Comparison of ENCODE assay signal across 30 cellular contexts in the genomic region with DNA sequence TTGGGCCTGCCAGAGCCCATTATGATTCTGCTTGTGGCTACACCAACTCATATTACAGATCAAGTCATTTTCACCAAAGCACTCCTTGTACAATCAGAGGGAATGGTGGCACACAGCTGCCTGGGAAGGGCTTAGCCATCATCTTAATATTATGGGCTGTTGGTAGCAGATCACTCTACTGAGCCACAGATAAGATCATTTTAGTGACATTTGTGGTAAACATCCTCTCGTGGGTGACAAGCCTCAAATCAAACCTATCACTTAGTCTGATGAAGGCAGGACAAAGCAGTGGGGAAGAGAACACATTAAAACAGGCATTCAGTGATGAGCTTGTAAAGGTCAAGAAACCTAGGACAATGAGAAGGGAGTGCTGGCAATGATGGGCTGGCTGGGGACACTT.
"Had no signal": no experiment of that assay in that cellular context is flagged by ENCODE, and none has a peak within 500 bp of the region (broad histone marks: within the 10 kb centered on the region; RNA-seq: fewer than 3 reads in every experiment).

No MANE protein-coding gene starts in this region.

- H3K4me3 Mint-ChIP-seq: naive B cell; naive thymus-derived CD8-positive, alpha-beta T cell; nephron progenitor cell; neural progenitor cell; stimulated activated effector memory CD8-positive, alpha-beta T cell treated with anti-CD3 and anti-CD28 coated beads, Interleukin-12 subunit alpha, Interleukin-12 subunit beta, amount 100 ng/mL, for 72 hours; stimulated activated naive B cell treated with anti-CD40 and anti-IgM and Interleukin-4, amounts not matched to agents 10 μg/mL and 1 μg/mL and 100 μg/mL, for 72 hours; stimulated activated naive CD8-positive, alpha-beta T cell treated with anti-CD3 and anti-CD28 coated beads, Interleukin-15, Interleukin-2, amounts not matched to agents 100 ng/mL and 50 ng/mL, for 24 hours; type B pancreatic cell had no signal

- H3K36me3 Mint-ChIP-seq: naive B cell; naive thymus-derived CD8-positive, alpha-beta T cell; neural progenitor cell; stimulated activated effector memory CD8-positive, alpha-beta T cell treated with anti-CD3 and anti-CD28 coated beads, Interleukin-12 subunit alpha, Interleukin-12 subunit beta, amount 100 ng/mL, for 72 hours; stimulated activated naive B cell treated with anti-CD40 and anti-IgM and Interleukin-4, amounts not matched to agents 10 μg/mL and 1 μg/mL and 100 μg/mL, for 72 hours; type B pancreatic cell had no signal

- ATAC-seq: naive thymus-derived CD8-positive, alpha-beta T cell; psoas muscle; right cardiac atrium; right lobe of liver; stimulated activated effector memory CD8-positive, alpha-beta T cell treated with anti-CD3 and anti-CD28 coated beads, Interleukin-12 subunit alpha, Interleukin-12 subunit beta, amount 100 ng/mL, for 72 hours; stimulated activated naive B cell treated with anti-CD40 and anti-IgM and Interleukin-4, amounts not matched to agents 10 μg/mL and 1 μg/mL and 100 μg/mL, for 72 hours; upper lobe of right lung had no signal

- H3K27ac Mint-ChIP-seq: naive B cell; naive thymus-derived CD8-positive, alpha-beta T cell; nephron progenitor cell; neural progenitor cell; progenitor cell of endocrine pancreas; stimulated activated effector memory CD8-positive, alpha-beta T cell treated with anti-CD3 and anti-CD28 coated beads, Interleukin-12 subunit alpha, Interleukin-12 subunit beta, amount 100 ng/mL, for 72 hours; stimulated activated naive B cell treated with anti-CD40 and anti-IgM and Interleukin-4, amounts not matched to agents 10 μg/mL and 1 μg/mL and 100 μg/mL, for 72 hours; stimulated activated naive CD8-positive, alpha-beta T cell treated with anti-CD3 and anti-CD28 coated beads, Interleukin-15, Interleukin-2, amounts not matched to agents 100 ng/mL and 50 ng/mL, for 24 hours; type B pancreatic cell had no signal

- H3K36me3 ChIP-seq: neural progenitor cell, ovary, right lobe of liver, suprapubic skin, tibial artery, transverse colon, upper lobe of right lung, uterus had no signal

- H3K9ac ChIP-seq: neural progenitor cell, parathyroid adenoma had no signal

- H3K79me2 ChIP-seq: parathyroid adenoma had no signal

- H3K9me3 Mint-ChIP-seq: neural progenitor cell; stimulated activated effector memory CD8-positive, alpha-beta T cell treated with anti-CD3 and anti-CD28 coated beads, Interleukin-12 subunit alpha, Interleukin-12 subunit beta, amount 100 ng/mL, for 72 hours; stimulated activated naive CD8-positive, alpha-beta T cell treated with anti-CD3 and anti-CD28 coated beads, Interleukin-15, Interleukin-2, amounts not matched to agents 100 ng/mL and 50 ng/mL, for 24 hours; type B pancreatic cell had no signal

- H2AFZ ChIP-seq: neural progenitor cell, parathyroid adenoma had no signal

- H3K4me3 ChIP-seq: neural progenitor cell, ovary, psoas muscle, right lobe of liver, skin epidermis, smooth muscle cell, suprapubic skin, testis, tibial artery, transverse colon, upper lobe of right lung, uterus had no signal

- H3K9me3 ChIP-seq: ovary, right lobe of liver, suprapubic skin, testis, tibial artery, transverse colon, upper lobe of right lung, uterus had no signal

- H3K4me2 ChIP-seq: neural progenitor cell had no signal

- DNase-seq: naive B cell; naive thymus-derived CD8-positive, alpha-beta T cell; nephron progenitor cell; occipital lobe; ovary; posterior cingulate gyrus; psoas muscle; right cardiac atrium; right lobe of liver; stimulated activated CD4-positive, alpha-beta T cell treated with anti-CD3 and anti-CD28 coated beads, Interleukin-15, amount 100 ng/mL, for 24 hours; stimulated activated CD4-positive, alpha-beta T cell treated with anti-CD3 and anti-CD28 coated beads, Interleukin-2, amount 100 ng/mL, for 24 hours; stimulated activated CD4-positive, alpha-beta T cell treated with anti-CD3 and anti-CD28 coated beads, Interleukin-2, amount 100 ng/mL, for 48 hours; stimulated activated CD4-positive, alpha-beta T cell treated with anti-CD3 and anti-CD28 coated beads, Interleukin-4, amount 100 ng/mL, for 24 hours; stimulated activated naive B cell treated with anti-CD40 and anti-IgM and Interleukin-4, amounts not matched to agents 10 μg/mL and 1 μg/mL and 100 μg/mL, for 72 hours; stimulated activated naive CD4-positive, alpha-beta T cell treated with Interleukin-2 at 50 U/mL for 16 hours; substantia nigra; testis; tibial artery; transverse colon; upper lobe of right lung; uterus had no signal

- H3K27me3 ChIP-seq: neural progenitor cell, ovary, suprapubic skin, testis, tibial artery, transverse colon, upper lobe of right lung, uterus had no signal

- H3K27me3 Mint-ChIP-seq: progenitor cell of endocrine pancreas; stimulated activated naive B cell treated with anti-CD40 and anti-IgM and Interleukin-4, amounts not matched to agents 10 μg/mL and 1 μg/mL and 100 μg/mL, for 72 hours; stimulated activated naive CD8-positive, alpha-beta T cell treated with anti-CD3 and anti-CD28 coated beads, Interleukin-15, Interleukin-2, amounts not matched to agents 100 ng/mL and 50 ng/mL, for 24 hours had no signal

- H3K27ac ChIP-seq: neural progenitor cell, ovary, parathyroid adenoma, psoas muscle, right lobe of liver, skin epidermis, suprapubic skin, testis, tibial artery, transverse colon, upper lobe of right lung, uterus had no signal

- H3K4me1 Mint-ChIP-seq: naive thymus-derived CD8-positive, alpha-beta T cell; neural progenitor cell had no signal

- H3K4me1 ChIP-seq: neural progenitor cell, parathyroid adenoma, psoas muscle, right lobe of liver, suprapubic skin, testis, tibial artery, transverse colon, upper lobe of right lung, uterus had no signal
